ENCODE assay signal across 11 cellular contexts in the genomic region with DNA sequence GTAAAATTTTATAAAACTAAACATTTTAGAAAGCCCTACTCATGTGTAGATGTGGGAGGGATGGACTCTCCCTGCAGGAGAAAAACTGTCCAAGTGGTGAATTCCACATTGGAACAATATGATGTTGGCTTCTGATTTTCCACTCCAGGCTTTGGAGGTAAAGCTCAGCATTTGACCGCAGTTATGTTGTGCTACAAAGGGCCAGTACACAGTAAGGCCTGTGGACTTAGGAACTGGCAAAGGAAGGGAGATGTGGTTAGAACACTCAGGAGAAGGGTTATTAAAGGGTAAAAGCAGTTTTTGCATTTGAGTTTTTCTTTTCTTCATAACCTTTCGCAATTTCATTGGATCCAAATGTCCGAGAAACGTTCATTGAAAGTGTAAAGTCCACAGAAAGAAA.
A peak's percentile ranks its signal among the peaks of the same experiment; 100 is the strongest.
DNase-seq lines count a peak whose midpoint lies in the region; ATAC-seq and TF ChIP-seq lines count a peak whose summit lies in the region.
"Had no signal": no experiment of that assay in that cellular context is flagged by ENCODE, and none has a peak within 500 bp of the region (broad histone marks: within the 10 kb centered on the region; RNA-seq: fewer than 3 reads in every experiment).

No MANE protein-coding gene starts in this region.

- H3K4me1 ChIP-seq in mucosa of descending colon (ENCODE audit: low read depth) = peaks cover 17% of the 10 kb centered on the region

- H3K4me3 ChIP-seq in HFF-Myc (replicated peaks; ENCODE audit: low read depth, low read length) (no peak overlapping the region), cardiac fibroblast (replicated peaks in 1 of 2; ENCODE audit: low read depth in 2 of 2, low read length in 2 of 2) (no peak overlapping the region), mucosa of descending colon (no peak overlapping the region)

- ATAC-seq in mucosa of descending colon (peak; percentile 29), GM19455 (IDR thresholded peaks at IDR 0.05; ENCODE audit: unreplicated experiment) (no peak)

- peak; percentile 25 for DNase-seq in A172 (ENCODE audit: low spot score)
- DNase-seq in HFF-Myc (ENCODE audit: extremely low read depth, low read depth) = peak; percentile 32
- peak; percentile 68 to 81 for DNase-seq in cardiac fibroblast (ENCODE audit: low read depth in 2 of 2)
- DNase-seq in mucosa of descending colon = peak in 1 of 3 donors; percentile 10
- no peak for DNase-seq in NK-92 treated with Interleukin-12 subunit alpha and Interleukin-12 subunit beta, amount 100 ng/mL, for 24 hours (lab: John Stamatoyannopoulos, UW)
- no peak for DNase-seq in mesenteric fat pad (ENCODE audit: low spot score)
- DNase-seq in activated effector memory CD4-positive, alpha-beta T cell treated with anti-CD3 and anti-CD28 coated beads, Interleukin-2, amount 50 U/mL, for 16 hours = no peak
- DNase-seq: activated T-cell treated with anti-CD3 and anti-CD28 coated beads for 4 hours, naive B cell, NCI-H2029 had no signal

- intact Hi-C loops in mucosa of descending colon (cut with DNase I, micrococcal nuclease) = no loop called here

- TF ChIP-seq CTCF in HFF-Myc (IDR thresholded peaks at IDR 0.05; ENCODE audit: low read depth, low read length, missing control alignments) (no peak), cardiac fibroblast (IDR thresholded peaks at IDR 0.05; ENCODE audit: low read depth, low read length) (no peak), mucosa of descending colon (IDR thresholded peaks at IDR 0.05) (no peak)

- no peaks in the 10 kb centered on the region for H3K9me3 ChIP-seq in mucosa of descending colon

- no peaks in the 10 kb centered on the region for H3K36me3 ChIP-seq in mucosa of descending colon (ENCODE audit: low read depth)

Comparison
In these comparisons a context has a peak if more than half of its experiments do, and no peak if none do; other contexts are left out.
1. DNase-seq: peak in A172 (single experiment), HFF-Myc (single experiment) and cardiac fibroblast (2 of 2); none in NK-92 treated with Interleukin-12 subunit alpha and Interleukin-12 subunit beta, amount 100 ng/mL, for 24 hours (single experiment), mesenteric fat pad (single experiment) and activated effector memory CD4-positive, alpha-beta T cell treated with anti-CD3 and anti-CD28 coated beads, Interleukin-2, amount 50 U/mL, for 16 hours (single experiment).